In genomic region chr20:57148266-57148665, GRCh38 we compare ENCODE assay signal across 16 cellular contexts.
"Had no signal": no experiment of that assay in that cellular context is flagged by ENCODE, and none has a peak within 500 bp of the region (broad histone marks: within the 10 kb centered on the region; RNA-seq: fewer than 3 reads in every experiment).

No MANE protein-coding gene starts in this region.

- ATAC-seq: gastroesophageal sphincter, left lobe of liver, mucosa of descending colon, pancreas had no signal

- H3K9me3 ChIP-seq: ascending aorta, mucosa of descending colon, neutrophil, pancreas had no signal

- H3K4me3 ChIP-seq: ascending aorta, gastroesophageal sphincter, mucosa of descending colon, pancreas had no signal

- DNase-seq: activated CD4-positive, alpha-beta T cell treated with anti-CD3 and anti-CD28 coated beads, Interleukin-2, amount 50 U/mL, for 48 hours; activated gamma-delta T cell; effector CD4-positive, alpha-beta T cell; mucosa of descending colon; naive B cell; pancreas; stimulated activated CD4-positive, alpha-beta T cell treated with anti-CD3 and anti-CD28 coated beads, Interleukin-12 subunit alpha, Interleukin-12 subunit beta, amount 100 ng/mL, for 4 hours; stimulated activated CD4-positive, alpha-beta T cell treated with anti-CD3 and anti-CD28 coated beads, Interleukin-1b, Interleukin-23, amount 100 ng/mL, for 48 hours; stimulated activated CD8-positive, alpha-beta memory T cell treated with anti-CD3 and anti-CD28 coated beads, Interleukin-4, amount 100 ng/mL, for 48 hours; stimulated activated naive CD4-positive, alpha-beta T cell; SW 1271; T-helper 2 cell had no signal

- H3K36me3 ChIP-seq: ascending aorta, gastroesophageal sphincter, neutrophil, pancreas had no signal

- H3K27ac ChIP-seq: ascending aorta, gastroesophageal sphincter, neutrophil, pancreas had no signal

- H3K27me3 ChIP-seq: ascending aorta, pancreas had no signal

- H3K4me1 ChIP-seq: ascending aorta, gastroesophageal sphincter, pancreas had no signal
